8 cellular contexts compared by ENCODE assay signal in genomic region chr2:202378001-202378400, GRCh38. TPM values are rescaled to one million over a fixed set of nuclear protein-coding genes. Genes with fewer than 3 reads are reported as not detected.
DNase-seq lines count a peak whose midpoint lies in the region; ATAC-seq and TF ChIP-seq lines count a peak whose summit lies in the region.

No MANE protein-coding gene starts in this region.

- ATAC-seq in activated T-cell treated with anti-CD3 and anti-CD28 coated beads, Interleukin-2, amount 50 U/mL, for 4 hours = no peak
- no peak for ATAC-seq in activated naive CD8-positive, alpha-beta T cell treated with anti-CD3 and anti-CD28 coated beads, Interleukin-2, amount 50 U/mL, for 24 hours
- ATAC-seq in left lung (no peak), HG02642 (IDR thresholded peaks at IDR 0.05; ENCODE audit: poor library complexity, unreplicated experiment) (no peak)

- no peak for TF ChIP-seq CTCF in left lung (IDR thresholded peaks at IDR 0.05)
- TF ChIP-seq CTCF in tibial nerve (IDR thresholded peaks at IDR 0.05) = no peak

- no peak overlapping the region for H3K27ac Mint-ChIP-seq in activated naive CD8-positive, alpha-beta T cell treated with anti-CD3 and anti-CD28 coated beads, Interleukin-2, amount 50 U/mL, for 24 hours

- H3K4me1 ChIP-seq in left lung (peaks cover 10 to 52% of the 10 kb centered on the region in 2 donors), tibial nerve (peaks cover 0 to 55% (median 18%) of the 10 kb centered on the region in 4 donors)

- H3K4me3 ChIP-seq in left lung = peak overlapping the region; percentile 70 to 84
- H3K4me3 ChIP-seq in tibial nerve = peak overlapping the region; percentile 69 to 98 (median 93)

- intact Hi-C loops in left lung (cut with DNase I) = no loop called here

- H3K27me3 Mint-ChIP-seq in activated T-cell treated with anti-CD3 and anti-CD28 coated beads, Interleukin-2, amount 50 U/mL, for 4 hours (ENCODE audit: low read depth) = no peaks in the 10 kb centered on the region
- no peaks in the 10 kb centered on the region for H3K27me3 Mint-ChIP-seq in activated naive CD8-positive, alpha-beta T cell treated with anti-CD3 and anti-CD28 coated beads, Interleukin-2, amount 50 U/mL, for 24 hours

- H3K36me3 ChIP-seq in left lung (no peaks in the 10 kb centered on the region), tibial nerve (no peaks in the 10 kb centered on the region)

- H3K27me3 ChIP-seq in left lung (peaks cover 0 to 9% of the 10 kb centered on the region in 2 donors), tibial nerve (no peaks in the 10 kb centered on the region)

- H3K4me1 Mint-ChIP-seq in activated T-cell treated with anti-CD3 and anti-CD28 coated beads, Interleukin-2, amount 50 U/mL, for 4 hours (ENCODE audit: low read depth) = peaks cover 34% of the 10 kb centered on the region
- H3K4me1 Mint-ChIP-seq in activated naive CD8-positive, alpha-beta T cell treated with anti-CD3 and anti-CD28 coated beads, Interleukin-2, amount 50 U/mL, for 24 hours = peaks cover 35% of the 10 kb centered on the region

- H3K9me3 Mint-ChIP-seq in activated T-cell treated with anti-CD3 and anti-CD28 coated beads, Interleukin-2, amount 50 U/mL, for 4 hours = no peaks in the 10 kb centered on the region
- H3K9me3 Mint-ChIP-seq in activated naive CD8-positive, alpha-beta T cell treated with anti-CD3 and anti-CD28 coated beads, Interleukin-2, amount 50 U/mL, for 24 hours = no peaks in the 10 kb centered on the region

- no peak for DNase-seq in activated T-cell treated with anti-CD3 and anti-CD28 coated beads, Interleukin-2, amount 50 U/mL, for 4 hours
- no peak for DNase-seq in activated T-cell treated with anti-CD3 and anti-CD28 coated beads for 4 hours
- no peak for DNase-seq in activated naive CD8-positive, alpha-beta T cell treated with anti-CD3 and anti-CD28 coated beads, Interleukin-2, amount 50 U/mL, for 24 hours
- DNase-seq in left lung = no peak
- DNase-seq in tibial nerve (ENCODE audit: low spot score in 2 of 2) = no peak
- no peak for DNase-seq in NK-92 (lab: John Stamatoyannopoulos, UW; ENCODE audit: unreplicated experiment)
- no peak for DNase-seq in NCI-H2171 treated with DMSO at 0.1 percent for 48 hours (lab: John Stamatoyannopoulos, UW)

- H3K9me3 ChIP-seq in left lung = no peaks in the 10 kb centered on the region
- no peaks in the 10 kb centered on the region for H3K9me3 ChIP-seq in tibial nerve

- WGBS in tibial nerve, 2 donors = 2 to 3% methylated on average over 4 of the region's 4 CpGs

- TF ChIP-seq POLR2A in tibial nerve (IDR thresholded peaks at IDR 0.05) = no peak

- no peak for TF ChIP-seq EP300 in tibial nerve (IDR thresholded peaks at IDR 0.05)

- H3K4me3 Mint-ChIP-seq in activated T-cell treated with anti-CD3 and anti-CD28 coated beads, Interleukin-2, amount 50 U/mL, for 4 hours = peak overlapping the region; percentile 99
- H3K4me3 Mint-ChIP-seq in activated naive CD8-positive, alpha-beta T cell treated with anti-CD3 and anti-CD28 coated beads, Interleukin-2, amount 50 U/mL, for 24 hours = peak overlapping the region; percentile 98

- peak overlapping the region; percentile 95 to 98 for H3K27ac ChIP-seq in left lung
- H3K27ac ChIP-seq in tibial nerve = peak overlapping the region; percentile 86 to 99 (median 96)

- H3K36me3 Mint-ChIP-seq in activated T-cell treated with anti-CD3 and anti-CD28 coated beads, Interleukin-2, amount 50 U/mL, for 4 hours (ENCODE audit: insufficient read depth) = no peaks in the 10 kb centered on the region
- H3K36me3 Mint-ChIP-seq in activated naive CD8-positive, alpha-beta T cell treated with anti-CD3 and anti-CD28 coated beads, Interleukin-2, amount 50 U/mL, for 24 hours (ENCODE audit: low read depth) = no peaks in the 10 kb centered on the region

RNA-seq across cellular contexts. Expression of gene BMPR2, which starts 1.9 kb away (rescaled TPM):
- 1 to 10 TPM; 3.8 to 4.8 (median 3.9) TPM for total RNA-seq in activated T-cell treated with anti-CD3 and anti-CD28 coated beads, Interleukin-2, amount 50 U/mL, for 4 hours
- 10 to 100 TPM; 88.7 to 99.7 TPM for total RNA-seq in left lung
- total RNA-seq in tibial nerve = 10 to 100 TPM; 37.8 to 53.3 (median 51.2) TPM

Comparison
In these comparisons a context has a peak if more than half of its experiments do, and no peak if none do; other contexts are left out.
1. RNA of gene BMPR2, which starts 1.9 kb away (total RNA-seq): 88.7 to 99.7 TPM in left lung and 37.8 to 53.3 TPM in tibial nerve; 3.8 to 4.8 TPM in activated T-cell treated with anti-CD3 and anti-CD28 coated beads, Interleukin-2, amount 50 U/mL, for 4 hours; every median in the first group is over 4 times any median in the second.